ENCODE assay signal across 8 cellular contexts in the genomic region with DNA sequence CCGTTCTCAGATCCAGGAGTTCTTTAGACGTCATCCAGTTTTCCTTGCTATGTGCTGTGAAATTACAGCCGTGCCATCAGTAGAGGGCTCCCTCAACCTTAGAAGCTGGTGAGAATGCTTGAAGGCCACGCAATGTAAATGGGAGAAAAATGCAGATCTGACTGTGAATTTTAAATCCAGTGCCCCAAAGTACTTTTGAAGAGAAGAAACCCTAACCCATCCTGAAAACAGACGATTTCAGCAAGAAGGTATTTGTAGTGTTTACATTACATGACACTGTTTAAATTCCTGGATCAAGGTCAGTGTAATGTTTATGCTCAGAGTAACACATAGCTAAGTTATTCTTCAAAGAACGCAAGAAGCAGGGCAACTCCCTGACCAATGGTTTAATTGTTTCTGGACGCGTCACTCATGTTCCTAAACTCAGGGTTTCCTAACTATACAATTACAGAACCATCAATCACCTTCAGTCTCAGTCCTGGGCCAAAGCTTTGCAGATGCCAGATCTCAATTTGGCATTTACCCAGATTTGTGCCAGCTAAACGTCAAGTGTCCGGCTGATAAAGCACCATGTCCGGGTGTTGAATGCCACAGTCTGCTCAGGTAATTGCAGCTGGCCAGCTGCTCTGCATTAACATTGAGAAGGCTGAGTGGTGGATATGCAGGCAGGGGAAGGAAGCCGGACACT. TPM values are rescaled to one million over a fixed set of nuclear protein-coding genes. Genes with fewer than 3 reads are reported as not detected.
DNase-seq lines count a peak whose midpoint lies in the region; ATAC-seq, FAIRE-seq and TF ChIP-seq lines count a peak whose summit lies in the region.

No MANE protein-coding gene starts in this region.

- H3K9me3 ChIP-seq in Loucy (ENCODE audit: insufficient read depth, low read depth, low read length), result no peaks in the 10 kb centered on the region
- H3K9me3 ChIP-seq in K562 (replicated peaks; ENCODE audit: control insufficient read depth, insufficient read depth, low read depth, low read length), result no peaks in the 10 kb centered on the region
- H3K9me3 ChIP-seq in left lung, result no peaks in the 10 kb centered on the region

- no peak for TF ChIP-seq RAD21 in K562 (CRISPR knock-in tag; conservative IDR thresholded peaks at IDR 0.05 in 1 of 2, IDR thresholded peaks at IDR 0.05 in 1 of 2)

- peaks cover 4% of the 10 kb centered on the region for H3K4me1 ChIP-seq in Loucy (ENCODE audit: insufficient read depth, low read length, poor library complexity, severe bottlenecking)
- H3K4me1 ChIP-seq in K562 (replicated peaks in 1 of 2; ENCODE audit: control insufficient read depth in 2 of 2, insufficient read depth in 2 of 2, low read length in 2 of 2), result no peaks in the 10 kb centered on the region
- peaks cover 0 to 10% of the 10 kb centered on the region in 2 donors for H3K4me1 ChIP-seq in left lung

- 1% methylated on average over 12 of the region's 12 CpGs for WGBS in K562 (ENCODE audit: insufficient coverage, low coverage, missing lambda C conversion rate)

- intact Hi-C loops in K562 (cut with micrococcal nuclease), result no loop called here
- intact Hi-C loops in left lung (cut with DNase I), result no loop called here

- CTCF ChIA-PET in K562 (lab: Yijun Ruan, JAX; ENCODE audit: low intra/inter-chr PET ratio), result no interaction called here

- no peaks in the 10 kb centered on the region for H3K27me3 ChIP-seq in Loucy (ENCODE audit: insufficient read depth, low read length, poor library complexity, severe bottlenecking)
- H3K27me3 ChIP-seq in K562 (ENCODE audit: control insufficient read depth in 2 of 2, insufficient read depth in 2 of 2, low read length in 2 of 2), result peaks cover 32 to 58% of the 10 kb centered on the region in 2 experiments
- H3K27me3 ChIP-seq in left lung, result no peaks in the 10 kb centered on the region

- TF ChIP-seq CTCF in AG09309 (IDR thresholded peaks at IDR 0.05; ENCODE audit: control insufficient read depth, insufficient read depth, low read depth, low read length, missing control alignments), result peak; percentile 71
- peak; percentile 42 for TF ChIP-seq CTCF in Loucy (conservative IDR thresholded peaks at IDR 0.05; ENCODE audit: low read length)
- TF ChIP-seq CTCF in K562 (IDR thresholded peaks at IDR 0.05 in 2 of 3, conservative IDR thresholded peaks at IDR 0.05 in 1 of 3; ENCODE audit: insufficient read depth in 2 of 3, low read depth in 1 of 3, low read length in 3 of 3), result peak in 2 of 3 experiments; percentile 13 to 31; a peak in 3 of 6 replicates
- peak in 1 of 2 donors; percentile 19 for TF ChIP-seq CTCF in left lung (IDR thresholded peaks at IDR 0.05)

- no peak for DNase-seq in AG09309 (ENCODE audit: low read depth)
- DNase-seq in K562 (ENCODE audit: extremely low read depth in 1 of 4, low spot score in 3 of 4), result peak in 2 of 4 experiments; percentile 16 to 21
- no peak for DNase-seq in left lung
- no peak for DNase-seq in NCI-H187 (lab: John Stamatoyannopoulos, UW)

- H4K20me1 ChIP-seq in Loucy (ENCODE audit: insufficient read depth, low read length, poor library complexity, severe bottlenecking), result no peaks in the 10 kb centered on the region
- H4K20me1 ChIP-seq in K562 (replicated peaks; ENCODE audit: control insufficient read depth, insufficient read depth, low read length), result 0 out of 2 replicates have a peak, but pooled peaks cover 3% of the 10 kb centered on the region

- in situ Hi-C loops in K562 (cut with MboI), result no loop called here

- no TSS peak for BruUV-seq in K562 (replicated peaks; lab: Mats Ljungman, UMichigan)

- TF ChIP-seq POLR2A in K562 (conservative IDR thresholded peaks at IDR 0.05), result no peak

- no peaks in the 10 kb centered on the region for H3K9me2 ChIP-seq in Loucy (replicated peaks; ENCODE audit: low read depth, low read length)

- H2AFZ ChIP-seq in Loucy (ENCODE audit: low read length), result no peak overlapping the region
- H2AFZ ChIP-seq in K562 (ENCODE audit: low read depth, low read length), result no peak overlapping the region

- POLR2A ChIA-PET in K562 (lab: Yijun Ruan, JAX), result interaction anchor here (0.9 kb wide), 1 partner anchor 28 kb away, joined by 3 read pairs; no protein-coding TSS in a partner anchor

- H3K4me2 ChIP-seq in Loucy (ENCODE audit: low read depth, low read length, poor library complexity, severe bottlenecking), result no peak overlapping the region
- H3K4me2 ChIP-seq in K562 (ENCODE audit: insufficient read depth, low read length), result no peak overlapping the region

- ATAC-seq in K562 (peak; percentile 67), left lung (peak; percentile 86), GM18519 (IDR thresholded peaks at IDR 0.05; ENCODE audit: low FRiP score, unreplicated experiment) (no peak), GM18520 (IDR thresholded peaks at IDR 0.05; ENCODE audit: unreplicated experiment) (no peak), HG03159 (IDR thresholded peaks at IDR 0.05; ENCODE audit: unreplicated experiment) (no peak)

- H3F3A ChIP-seq in Loucy (ENCODE audit: low read depth), result no peaks in the 10 kb centered on the region

- no peak for TF ChIP-seq EP300 in K562 (IDR thresholded peaks at IDR 0.05; ENCODE audit: low read length)

- no peak for FAIRE-seq in K562 (lab: Jason Lieb, UNC)

- H3K9me1 ChIP-seq in K562 (ENCODE audit: control insufficient read depth, insufficient read depth, low read length), result no peaks in the 10 kb centered on the region

- H3K4me3 ChIP-seq in AG09309 (ENCODE audit: control insufficient read depth, low read depth, low read length), result no peak overlapping the region
- H3K4me3 ChIP-seq in Loucy (ENCODE audit: low read length, poor library complexity, severe bottlenecking), result no peak overlapping the region
- H3K4me3 ChIP-seq in K562, result no peak overlapping the region
- H3K4me3 ChIP-seq in left lung, result no peak overlapping the region

- no peaks in the 10 kb centered on the region for H3K36me3 ChIP-seq in Loucy (ENCODE audit: insufficient read depth, low read length)
- no peaks in the 10 kb centered on the region for H3K36me3 ChIP-seq in K562 (ENCODE audit: control insufficient read depth, insufficient read depth, low read length)
- H3K36me3 ChIP-seq in left lung, result no peaks in the 10 kb centered on the region

- H3K79me2 ChIP-seq in Loucy (ENCODE audit: insufficient read depth, low read length) (no peaks in the 10 kb centered on the region), K562 (ENCODE audit: control insufficient read depth, insufficient read depth, low read length) (no peaks in the 10 kb centered on the region)

- H3K27ac ChIP-seq in K562 (ENCODE audit: extremely low read depth, low read depth, low read length), result no peak overlapping the region
- H3K27ac ChIP-seq in left lung, result no peak overlapping the region

- H3K9ac ChIP-seq in Loucy (ENCODE audit: low read depth, low read length, poor library complexity, severe bottlenecking) (no peak overlapping the region), K562 (ENCODE audit: insufficient read depth in 1 of 2, low read depth in 2 of 2, low read length in 2 of 2) (no peak overlapping the region)

TF ChIP-seq in K562, 482 proteins besides CTCF, POLR2A, EP300 and RAD21 (continues in another document):
- TF ChIP-seq, protein P1, sequence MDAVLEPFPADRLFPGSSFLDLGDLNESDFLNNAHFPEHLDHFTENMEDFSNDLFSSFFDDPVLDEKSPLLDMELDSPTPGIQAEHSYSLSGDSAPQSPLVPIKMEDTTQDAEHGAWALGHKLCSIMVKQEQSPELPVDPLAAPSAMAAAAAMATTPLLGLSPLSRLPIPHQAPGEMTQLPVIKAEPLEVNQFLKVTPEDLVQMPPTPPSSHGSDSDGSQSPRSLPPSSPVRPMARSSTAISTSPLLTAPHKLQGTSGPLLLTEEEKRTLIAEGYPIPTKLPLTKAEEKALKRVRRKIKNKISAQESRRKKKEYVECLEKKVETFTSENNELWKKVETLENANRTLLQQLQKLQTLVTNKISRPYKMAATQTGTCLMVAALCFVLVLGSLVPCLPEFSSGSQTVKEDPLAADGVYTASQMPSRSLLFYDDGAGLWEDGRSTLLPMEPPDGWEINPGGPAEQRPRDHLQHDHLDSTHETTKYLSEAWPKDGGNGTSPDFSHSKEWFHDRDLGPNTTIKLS (IDR thresholded peaks at IDR 0.05; ENCODE audit: borderline replicate concordance, low read depth), result no peak

RNA-seq across cellular contexts. Expression of a gene that starts 38.2 kb away (rescaled TPM):
- total RNA-seq in K562 (2011; cell fraction: chromatin; rRNA removed; ENCODE audit: low replicate concordance), result not detected in 2 replicates
- total RNA-seq in K562 (2011; cell fraction: nucleolus; rRNA removed), result not detected in 2 replicates
- not detected in 2 replicates for total RNA-seq in K562 (2011; cell fraction: nucleoplasm; rRNA removed)
- total RNA-seq in K562 (2014; rRNA removed), result not detected in 2 replicates
- not detected in 2 replicates for total RNA-seq in K562 (2014; rRNA removed; fragmentation: Illumina TruSeq; extraction: Trizol)
- not detected in 2 replicates for total RNA-seq in K562 (2015; rRNA removed; fragmentation: Illumina TruSeq; extraction: Trizol)
- total RNA-seq in K562 (2021), result not detected in 2 replicates
- not detected in 2 replicates for polyA plus RNA-seq in K562 (2011; rRNA removed)
- not detected in 2 replicates for polyA plus RNA-seq in K562 (2011; cell fraction: cytosol; rRNA removed)
- not detected in 2 replicates for polyA plus RNA-seq in K562 (2011; cell fraction: nucleus; rRNA removed)
- polyA plus RNA-seq in K562 (2012), result not detected in 2 replicates
- polyA plus RNA-seq in K562 (2014; fragmentation: Illumina TruSeq; extraction: Trizol), result not detected in 2 replicates
- polyA plus RNA-seq in K562 (2014; fragmentation: Nextera tagmentation; extraction: Ambion mirVana), result not detected
- not detected in 2 replicates for polyA plus RNA-seq in K562 (2014; rRNA removed)
- polyA minus RNA-seq in K562 (2011; rRNA and poly(A)+ RNA removed), result not detected in 2 replicates
- polyA minus RNA-seq in K562 (2011; cell fraction: cytosol; rRNA and poly(A)+ RNA removed), result not detected in 2 replicates
- not detected in 2 replicates for polyA minus RNA-seq in K562 (2011; cell fraction: nucleus; rRNA and poly(A)+ RNA removed)
- 10 to 100 TPM in 1 of 2 donors, 1 to 10 TPM in 1; 1.2 to 48.5 TPM for total RNA-seq in left lung

RNA-seq across cellular contexts. Expression of a gene that starts 58.2 kb away (rescaled TPM):
- not detected in 2 replicates for total RNA-seq in K562 (2011; cell fraction: chromatin; rRNA removed; ENCODE audit: low replicate concordance)
- total RNA-seq in K562 (2011; cell fraction: nucleolus; rRNA removed), result not detected in 2 replicates
- total RNA-seq in K562 (2011; cell fraction: nucleoplasm; rRNA removed), result not detected in 2 replicates
- total RNA-seq in K562 (2014; rRNA removed) (not detected in 2 replicates), K562 (2014; rRNA removed; fragmentation: Illumina TruSeq; extraction: Trizol) (not detected in 2 replicates), K562 (2015; rRNA removed; fragmentation: Illumina TruSeq; extraction: Trizol) (not detected in 2 replicates), K562 (2021) (0.04 TPM in 2 replicates), left lung (10 to 100 TPM; 11.8 to 13.5 TPM)
- polyA plus RNA-seq in K562 (2011; rRNA removed) (not detected in 2 replicates), K562 (2014; fragmentation: Illumina TruSeq; extraction: Trizol) (not detected in 2 replicates), K562 (2014; fragmentation: Nextera tagmentation; extraction: Ambion mirVana) (not detected), K562 (2014; rRNA removed) (not detected in 2 replicates)
- polyA plus RNA-seq in K562 (2011; cell fraction: cytosol; rRNA removed), result not detected in 2 replicates
- polyA plus RNA-seq in K562 (2011; cell fraction: nucleus; rRNA removed), result not detected in 2 replicates
- not detected in 2 replicates for polyA plus RNA-seq in K562 (2012)
- not detected in 2 replicates for polyA minus RNA-seq in K562 (2011; rRNA and poly(A)+ RNA removed)
- polyA minus RNA-seq in K562 (2011; cell fraction: cytosol; rRNA and poly(A)+ RNA removed), result not detected in 2 replicates
- polyA minus RNA-seq in K562 (2011; cell fraction: nucleus; rRNA and poly(A)+ RNA removed), result not detected in 2 replicates

Comparison
In these comparisons a context has a peak if more than half of its experiments do, and no peak if none do; other contexts are left out.
1. ATAC-seq: peak in K562 (single experiment) and left lung (single experiment); none in GM18519 (single experiment), GM18520 (single experiment) and HG03159 (single experiment).
2. RNA of a gene that starts 58.2 kb away (total RNA-seq): 11.8 to 13.5 TPM in left lung; 0.04 TPM in K562; every median in the first group is over 10 times any median in the second.